In the genomic region with DNA sequence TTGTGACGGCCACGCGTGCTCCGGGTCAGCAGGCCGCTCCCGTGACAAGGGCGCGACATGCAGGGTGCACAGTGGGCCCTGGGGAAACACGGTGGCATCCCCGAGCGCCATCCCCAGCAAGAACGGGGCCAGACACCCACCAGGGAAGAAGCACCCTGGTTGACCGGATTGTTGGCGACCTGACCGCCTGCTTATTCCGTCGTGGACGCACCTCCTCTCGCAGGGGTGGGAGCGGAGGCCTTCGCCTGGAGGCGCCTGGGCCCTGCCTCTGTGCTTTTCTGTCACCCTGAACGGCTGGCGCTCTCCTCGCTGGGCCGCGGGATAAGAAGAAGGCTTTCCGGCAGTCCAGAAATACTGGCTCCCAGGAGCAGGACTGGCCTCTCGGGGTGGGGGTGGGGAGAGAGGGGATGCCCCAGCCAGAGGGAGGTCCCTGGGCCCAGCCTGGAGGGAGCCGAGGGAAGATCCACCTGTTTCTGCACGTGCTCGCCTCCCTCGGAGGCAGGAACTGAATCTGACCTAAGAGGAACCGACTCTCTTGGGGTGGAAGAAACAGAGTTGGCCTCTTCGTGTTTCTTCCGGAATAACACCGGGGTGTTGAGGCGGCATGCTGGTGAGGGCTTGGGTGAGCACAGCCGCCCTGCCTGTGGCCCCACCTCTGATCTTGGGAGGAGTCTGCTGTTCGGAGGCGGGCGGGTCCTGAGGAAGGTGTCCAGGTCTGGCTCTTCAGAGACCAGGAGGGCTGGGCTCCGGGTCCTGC, we compare ENCODE assay signal across 7 cellular contexts.
DNase-seq lines count a peak whose midpoint lies in the region; ATAC-seq and TF ChIP-seq lines count a peak whose summit lies in the region.
"Not testable (repeated sequence)": the region's sequence is repeated elsewhere in the genome, so short reads cannot be mapped to it uniquely, and the experiment has no call there.

No MANE protein-coding gene starts in this region.

- H3K36me3 Mint-ChIP-seq in activated T-cell treated with anti-CD3 and anti-CD28 coated beads, Interleukin-2, amount 50 U/mL, for 4 hours (ENCODE audit: insufficient read depth); memory B cell: not testable (repeated sequence)

- not testable (repeated sequence) for H3K27ac Mint-ChIP-seq in memory B cell

- not testable (repeated sequence) for H3K4me3 ChIP-seq in Peyer's patch

- peak; percentile 21 to 56 (median 42) for DNase-seq in Peyer's patch
- not testable (repeated sequence) for DNase-seq in activated T-cell treated with anti-CD3 and anti-CD28 coated beads, Interleukin-2, amount 50 U/mL, for 4 hours; memory B cell (ENCODE audit: low spot score in 2 of 2)
- DNase-seq in Right ventricle myocardium inferior (ENCODE audit: missing footprints) = peak; percentile 9
- DNase-seq in sciatic nerve (ENCODE audit: low spot score) = peak; percentile 53

- not testable (repeated sequence) for H3K4me3 Mint-ChIP-seq in activated T-cell treated with anti-CD3 and anti-CD28 coated beads, Interleukin-2, amount 50 U/mL, for 4 hours; memory B cell

- H3K36me3 ChIP-seq in Peyer's patch = not testable (repeated sequence)

- not testable (repeated sequence) for H3K27me3 Mint-ChIP-seq in activated T-cell treated with anti-CD3 and anti-CD28 coated beads, Interleukin-2, amount 50 U/mL, for 4 hours (ENCODE audit: low read depth); memory B cell

- H3K4me1 Mint-ChIP-seq in activated T-cell treated with anti-CD3 and anti-CD28 coated beads, Interleukin-2, amount 50 U/mL, for 4 hours (ENCODE audit: low read depth); memory B cell: not testable (repeated sequence)

- TF ChIP-seq POLR2A in Peyer's patch (IDR thresholded peaks at IDR 0.05) = not testable (repeated sequence)

- H3K9me3 ChIP-seq in Peyer's patch = not testable (repeated sequence)

- intact Hi-C loops in Right ventricle myocardium inferior (cut with DNase I); sciatic nerve (cut with DNase I): not testable (repeated sequence)

- not testable (repeated sequence) for H3K27ac ChIP-seq in Peyer's patch

- H3K4me1 ChIP-seq in Peyer's patch = not testable (repeated sequence)

- ATAC-seq in GM19035 (IDR thresholded peaks at IDR 0.05; ENCODE audit: unreplicated experiment) (peak; percentile 52), HG02759 (IDR thresholded peaks at IDR 0.05; ENCODE audit: unreplicated experiment) (peak; percentile 57), memory B cell (ENCODE audit: low read depth) (peak; percentile 71), sciatic nerve (peak; percentile 60)
- ATAC-seq in activated T-cell treated with anti-CD3 and anti-CD28 coated beads, Interleukin-2, amount 50 U/mL, for 4 hours = peak; percentile 55 to 74
- not testable (repeated sequence) for ATAC-seq in Right ventricle myocardium inferior

- not testable (repeated sequence) for TF ChIP-seq CTCF in Peyer's patch (IDR thresholded peaks at IDR 0.05)

- not testable (repeated sequence) for H3K27me3 ChIP-seq in Peyer's patch

- H3K9me3 Mint-ChIP-seq in activated T-cell treated with anti-CD3 and anti-CD28 coated beads, Interleukin-2, amount 50 U/mL, for 4 hours; memory B cell: not testable (repeated sequence)
